Comparison of ENCODE assay signal across 29 cellular contexts in the genomic region with DNA sequence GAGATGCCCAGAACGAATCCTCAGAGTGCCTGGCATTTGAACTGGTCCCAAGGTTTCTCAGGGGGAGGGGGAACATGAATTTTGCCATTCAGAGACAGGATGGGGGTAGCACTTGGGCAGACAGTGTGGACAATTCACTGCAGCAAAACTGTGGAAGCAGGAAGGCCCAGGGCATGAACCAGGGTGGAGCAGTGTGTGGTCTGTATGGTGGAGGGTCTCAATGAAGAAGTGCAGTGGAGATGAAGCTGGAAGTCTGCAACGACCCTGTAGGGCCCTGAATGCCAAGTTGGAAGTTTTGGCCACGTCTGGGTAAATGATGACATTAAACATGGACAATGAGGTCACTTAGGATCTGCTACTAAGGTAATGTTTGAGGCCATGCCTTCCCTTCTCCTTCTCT.
"Had no signal": no experiment of that assay in that cellular context is flagged by ENCODE, and none has a peak within 500 bp of the region (broad histone marks: within the 10 kb centered on the region; RNA-seq: fewer than 3 reads in every experiment).

No MANE protein-coding gene starts in this region.

- ATAC-seq: activated CD4-positive, CD25-positive, alpha-beta regulatory T cell treated with anti-CD3 and anti-CD28 coated beads, Interleukin-2, amount 50 U/mL, for 24 hours; activated CD8-positive, alpha-beta T cell treated with anti-CD3 and anti-CD28 coated beads for 36 hours; activated T-cell treated with anti-CD3 and anti-CD28 coated beads, Interleukin-2, amount 50 U/mL, for 4 hours; activated T-helper 17 cell treated with anti-CD3 and anti-CD28 coated beads, Interleukin-2, amount 50 U/mL, for 72 hours; body of pancreas; effector memory CD8-positive, alpha-beta T cell; T-helper 17 cell had no signal

- H3K4me3 ChIP-seq: body of pancreas had no signal

- H3K4me1 Mint-ChIP-seq: activated B cell treated with CpG ODN at 0.5 μM for 24 hours; activated T-helper 17 cell treated with anti-CD3 and anti-CD28 coated beads, Interleukin-2, amount 50 U/mL, for 72 hours had no signal

- H3K27ac Mint-ChIP-seq: activated B cell treated with CpG ODN at 0.5 μM for 24 hours; activated CD8-positive, alpha-beta T cell treated with anti-CD3 and anti-CD28 coated beads for 36 hours; activated naive CD8-positive, alpha-beta T cell; activated T-helper 17 cell treated with anti-CD3 and anti-CD28 coated beads, Interleukin-2, amount 50 U/mL, for 72 hours; effector memory CD8-positive, alpha-beta T cell; T-helper 17 cell; T-helper 2 cell treated with Interferon-gamma antibody and Interleukin-4, amounts not matched to agents 5 μg/mL and 100 μg/mL, for 36 hours had no signal

- H3K27ac ChIP-seq: body of pancreas, epithelial cell of prostate, WERI-Rb-1 had no signal

- H3K36me3 ChIP-seq: WERI-Rb-1 had no signal

- H3K4me1 ChIP-seq: body of pancreas had no signal

- H3K9me3 ChIP-seq: body of pancreas had no signal

- H3K36me3 Mint-ChIP-seq: activated naive CD8-positive, alpha-beta T cell had no signal

- H3K4me3 Mint-ChIP-seq: activated B cell treated with CpG ODN at 0.5 μM for 24 hours; activated CD8-positive, alpha-beta T cell treated with anti-CD3 and anti-CD28 coated beads for 36 hours; activated naive CD8-positive, alpha-beta T cell; activated T-cell treated with anti-CD3 and anti-CD28 coated beads, Interleukin-2, amount 50 U/mL, for 4 hours; activated T-helper 17 cell treated with anti-CD3 and anti-CD28 coated beads, Interleukin-2, amount 50 U/mL, for 72 hours; effector memory CD8-positive, alpha-beta T cell; T-helper 17 cell; T-helper 2 cell treated with Interferon-gamma antibody and Interleukin-4, amounts not matched to agents 5 μg/mL and 100 μg/mL, for 36 hours had no signal

- H3K9me3 Mint-ChIP-seq: activated B cell treated with CpG ODN at 0.5 μM for 24 hours; activated CD8-positive, alpha-beta T cell treated with anti-CD3 and anti-CD28 coated beads for 36 hours; activated T-cell treated with anti-CD3 and anti-CD28 coated beads, Interleukin-2, amount 50 U/mL, for 4 hours; activated T-helper 17 cell treated with anti-CD3 and anti-CD28 coated beads, Interleukin-2, amount 50 U/mL, for 72 hours; effector memory CD8-positive, alpha-beta T cell; T-helper 2 cell treated with Interferon-gamma antibody and Interleukin-4, amounts not matched to agents 5 μg/mL and 100 μg/mL, for 36 hours had no signal

- H3K27me3 ChIP-seq: body of pancreas had no signal

- DNase-seq: activated B cell treated with CpG ODN at 0.5 μM for 24 hours; activated CD4-positive, alpha-beta T cell treated with anti-CD3 and anti-CD28 coated beads for 48 hours; activated CD4-positive, alpha-beta T cell treated with anti-CD3 and anti-CD28 coated beads, Interleukin-2, amount 50 U/mL, for 1 hour; activated CD4-positive, alpha-beta T cell treated with anti-CD3 and anti-CD28 coated beads, Interleukin-2, amount 50 U/mL, for 48 hours; activated CD8-positive, alpha-beta memory T cell treated with anti-CD3 and anti-CD28 coated beads for 24 hours; activated CD8-positive, alpha-beta T cell treated with anti-CD3 and anti-CD28 coated beads for 36 hours; activated effector memory CD4-positive, alpha-beta T cell treated with Interleukin-2 at 50 U/mL for 16 hours; activated gamma-delta T cell treated with Interleukin-2 at 50 U/mL for 16 hours; activated naive CD4-positive, alpha-beta T cell treated with anti-CD3 and anti-CD28 coated beads, Interleukin-2, amount 50 U/mL, for 16 hours; activated naive CD4-positive, alpha-beta T cell treated with Interleukin-2 at 50 U/mL for 16 hours; activated T-cell treated with anti-CD3 and anti-CD28 coated beads, Interleukin-2, amount 50 U/mL, for 4 hours; amniotic stem cell; aorta; body of pancreas; caudate nucleus; cortex of kidney; dermis blood vessel endothelial cell; effector CD4-positive, alpha-beta T cell; effector memory CD8-positive, alpha-beta T cell; foreskin fibroblast; T-helper 1 cell; T-helper 17 cell; T1000; WERI-Rb-1 had no signal
